In genomic region chr6:83192456-83192855, GRCh38 we compare ENCODE assay signal across 8 cellular contexts. TPM values are rescaled to one million over a fixed set of nuclear protein-coding genes. Genes with fewer than 3 reads are reported as not detected.
DNase-seq lines count a peak whose midpoint lies in the region; ATAC-seq, FAIRE-seq and TF ChIP-seq lines count a peak whose summit lies in the region.

No MANE protein-coding gene starts in this region.

- dilution Hi-C loops in endothelial cell of umbilical vein (cut with MboI; ENCODE audit: extremely low pct_ligation_motif_present, low sequenced_read_pairs) = no loop called here

- peaks cover 40% of the 10 kb centered on the region for H3K4me1 Mint-ChIP-seq in osteocyte (ENCODE audit: unreplicated experiment)

- peak; percentile 68 for FAIRE-seq in endothelial cell of umbilical vein (lab: Jason Lieb, UNC)

- H3K27me3 ChIP-seq in NT2/D1 (ENCODE audit: insufficient read depth, insufficient read length) = peaks cover 2% of the 10 kb centered on the region
- H3K27me3 ChIP-seq in endothelial cell of umbilical vein (ENCODE audit: control insufficient read depth in 2 of 2, insufficient read depth in 2 of 2, low read length in 2 of 2) = no peaks in the 10 kb centered on the region

- H3K27ac ChIP-seq in endothelial cell of umbilical vein (ENCODE audit: insufficient read depth, low read depth, low read length) = peak overlapping the region; percentile 49

- no peaks in the 10 kb centered on the region for H3K9me3 Mint-ChIP-seq in osteocyte (ENCODE audit: unreplicated experiment)

- no peak for TF ChIP-seq POLR2A in endothelial cell of umbilical vein (IDR thresholded peaks at IDR 0.05; ENCODE audit: low read depth, low read length)

- POLR2A ChIA-PET in endothelial cell of umbilical vein (lab: Charles Lee) = no interaction called here

- H3K9me3 ChIP-seq in NT2/D1 (ENCODE audit: insufficient read depth, low read length) = no peaks in the 10 kb centered on the region
- no peaks in the 10 kb centered on the region for H3K9me3 ChIP-seq in endothelial cell of umbilical vein (replicated peaks; ENCODE audit: control insufficient read depth, insufficient read depth, low read length)

- TF ChIP-seq CTCF in endothelial cell of umbilical vein (IDR thresholded peaks at IDR 0.05; ENCODE audit: extremely low read depth in 1 of 2, insufficient read depth in 1 of 2, low read depth in 1 of 2, low read length in 2 of 2) (no peak), osteocyte (IDR thresholded peaks at IDR 0.05) (no peak)

- peak overlapping the region; percentile 69 for H2AFZ ChIP-seq in endothelial cell of umbilical vein (ENCODE audit: low read depth, low read length)

- H3K27me3 Mint-ChIP-seq in osteocyte (ENCODE audit: unreplicated experiment) = no peaks in the 10 kb centered on the region

- H3K36me3 ChIP-seq in NT2/D1 (ENCODE audit: insufficient read depth, insufficient read length, low read length) = peaks cover 47% of the 10 kb centered on the region
- H3K36me3 ChIP-seq in endothelial cell of umbilical vein (ENCODE audit: control insufficient read depth in 2 of 2, extremely low read depth in 1 of 2, insufficient read depth in 2 of 2, low read length in 2 of 2) = peaks cover 0 to 21% of the 10 kb centered on the region in 2 experiments

- peaks cover 2% of the 10 kb centered on the region for H4K20me1 ChIP-seq in endothelial cell of umbilical vein (replicated peaks; ENCODE audit: control insufficient read depth, extremely low read depth, insufficient read depth, low read length)

- H3K36me3 Mint-ChIP-seq in osteocyte (ENCODE audit: unreplicated experiment) = peaks cover 22% of the 10 kb centered on the region

- ATAC-seq in GM19324 (IDR thresholded peaks at IDR 0.05; ENCODE audit: low FRiP score, unreplicated experiment) (no peak), GM18519 (IDR thresholded peaks at IDR 0.05; ENCODE audit: low FRiP score, unreplicated experiment) (no peak)

- H3K9me1 ChIP-seq in endothelial cell of umbilical vein (replicated peaks; ENCODE audit: control insufficient read depth, extremely low read depth, insufficient read depth, low read length) = no peaks in the 10 kb centered on the region

- no peak for DNase-seq in NT2/D1 (ENCODE audit: low read depth, low spot score)
- no peak for DNase-seq in endothelial cell of umbilical vein (ENCODE audit: low read depth, low spot score)
- no peak for DNase-seq in osteocyte (ENCODE audit: extremely low spot score, unreplicated experiment)
- no peak for DNase-seq in inferior parietal cortex (ENCODE audit: extremely low spot score)
- no peak for DNase-seq in midbrain (lab: John Stamatoyannopoulos, UW)

- H3K9ac ChIP-seq in NT2/D1 (ENCODE audit: insufficient read length, low read depth) (peak overlapping the region; percentile 69), endothelial cell of umbilical vein (replicated peaks; ENCODE audit: extremely low read depth, insufficient read depth, low read length) (peak overlapping the region; percentile 93)

- no TSS peak for BruUV-seq in endothelial cell of umbilical vein (replicated peaks; lab: Mats Ljungman, UMichigan)

- H3K4me3 ChIP-seq in GM08714 (ENCODE audit: low read length) (peak overlapping the region; percentile 98), NT2/D1 (ENCODE audit: insufficient read length, low read depth) (peak overlapping the region; percentile 72), endothelial cell of umbilical vein (replicated peaks in 1 of 3; ENCODE audit: insufficient read depth in 1 of 3, low read depth in 1 of 3, low read length in 3 of 3) (peak overlapping the region; percentile 52 to 99 (median 94))

- peaks cover 41% of the 10 kb centered on the region for H3K79me2 ChIP-seq in endothelial cell of umbilical vein (ENCODE audit: control insufficient read depth, insufficient read depth, low read length)

- peaks cover 3% of the 10 kb centered on the region for H3K4me1 ChIP-seq in NT2/D1 (ENCODE audit: insufficient read depth, insufficient read length)
- peaks cover 17% of the 10 kb centered on the region for H3K4me1 ChIP-seq in endothelial cell of umbilical vein (ENCODE audit: control insufficient read depth, extremely low read depth, insufficient read depth, low read length)

- peak overlapping the region; percentile 98 for H3K4me2 ChIP-seq in endothelial cell of umbilical vein (ENCODE audit: insufficient read depth, low read length)

- peak overlapping the region; percentile 97 for H3K27ac Mint-ChIP-seq in osteocyte (ENCODE audit: unreplicated experiment)

- CTCF ChIA-PET in endothelial cell of umbilical vein (lab: Charles Lee) = interaction anchor here (2.2 to 8.7 kb wide), 3 partner anchors 23 to 127 kb away, joined by 6 to 83 read pairs (median 13); partner anchors contain the start of genes DOP1A and UBE3D

- H3K4me3 Mint-ChIP-seq in osteocyte (ENCODE audit: unreplicated experiment) = peak overlapping the region; percentile 98

- intact Hi-C loops in endothelial cell of umbilical vein (cut with micrococcal nuclease) = loop anchor here (10.0 kb wide), 2 partner anchors 828 to 948 kb away; partner anchors contain the start of genes IBTK and TPBG

TF ChIP-seq in endothelial cell of umbilical vein, 7 proteins besides CTCF, POLR2A, EP300 and RAD21:
- no peak for TF ChIP-seq FOS (IDR thresholded peaks at IDR 0.05; ENCODE audit: borderline replicate concordance, insufficient read depth, low read length)
- TF ChIP-seq MAX (IDR thresholded peaks at IDR 0.05; ENCODE audit: insufficient read depth, insufficient read length) = no peak
- no peak for TF ChIP-seq MYC (IDR thresholded peaks at IDR 0.05; ENCODE audit: low read depth, low read length)
- no peak for TF ChIP-seq GATA2 (IDR thresholded peaks at IDR 0.05; ENCODE audit: insufficient read depth, insufficient read length, low read depth, low read length)
- no peak for TF ChIP-seq JUN (IDR thresholded peaks at IDR 0.05; ENCODE audit: borderline replicate concordance, insufficient read depth, insufficient read length, low read depth)
- TF ChIP-seq POLR2AphosphoS5 (IDR thresholded peaks at IDR 0.05; ENCODE audit: insufficient read depth, low read depth, low read length) = no peak
- no peak for TF ChIP-seq EZH2 (IDR thresholded peaks at IDR 0.05; ENCODE audit: borderline replicate concordance, low read depth, low read length, severe bottlenecking)
TF ChIP-seq in endothelial cell of umbilical vein: peak in this region for 0.

RNA-seq across cellular contexts. Expression of gene PGM3, which starts 0.6 kb away (rescaled TPM):
- total RNA-seq in endothelial cell of umbilical vein = 70.7 and 74.8 TPM in 2 replicates
- polyA plus RNA-seq in endothelial cell of umbilical vein = 16.3 and 19.8 TPM in 2 replicates
- polyA plus RNA-seq in endothelial cell of umbilical vein (2011; cell fraction: cytosol; rRNA removed) = 29.6 and 33.4 TPM in 2 replicates
- polyA plus RNA-seq in endothelial cell of umbilical vein (2011; cell fraction: nucleus; rRNA removed) = 64.5 and 82.5 TPM in 2 replicates
- 66.4 and 84.4 TPM in 2 replicates for polyA plus RNA-seq in endothelial cell of umbilical vein (2012)
- polyA minus RNA-seq in endothelial cell of umbilical vein = 120 and 122 TPM in 2 replicates
- 19.3 TPM for polyA minus RNA-seq in endothelial cell of umbilical vein (2011; cell fraction: cytosol; rRNA and poly(A)+ RNA removed)
- polyA minus RNA-seq in endothelial cell of umbilical vein (2011; cell fraction: nucleus; rRNA and poly(A)+ RNA removed) = 77.5 and 122 TPM in 2 replicates
- 74.6 and 81.1 TPM in 2 replicates for total RNA-seq in osteocyte

RNA-seq across cellular contexts. Expression of gene RWDD2A, which starts 0.7 kb away (rescaled TPM):
- total RNA-seq in endothelial cell of umbilical vein (4.3 and 4.5 TPM in 2 replicates), osteocyte (7.0 and 8.2 TPM in 2 replicates)
- polyA plus RNA-seq in endothelial cell of umbilical vein = 2.9 and 3.2 TPM in 2 replicates
- polyA plus RNA-seq in endothelial cell of umbilical vein (2011; cell fraction: cytosol; rRNA removed) = 3.3 and 3.6 TPM in 2 replicates
- polyA plus RNA-seq in endothelial cell of umbilical vein (2011; cell fraction: nucleus; rRNA removed) = 9.9 and 11.5 TPM in 2 replicates
- polyA plus RNA-seq in endothelial cell of umbilical vein (2012) = 4.8 and 5.3 TPM in 2 replicates
- polyA minus RNA-seq in endothelial cell of umbilical vein = 3.4 and 3.5 TPM in 2 replicates
- polyA minus RNA-seq in endothelial cell of umbilical vein (2011; cell fraction: cytosol; rRNA and poly(A)+ RNA removed) = 1.4 TPM
- 3.4 and 3.8 TPM in 2 replicates for polyA minus RNA-seq in endothelial cell of umbilical vein (2011; cell fraction: nucleus; rRNA and poly(A)+ RNA removed)
